20 cellular contexts compared by ENCODE assay signal in genomic region chr20:38214871-38215788, GRCh38. TPM values are rescaled to one million over a fixed set of nuclear protein-coding genes. Genes with fewer than 3 reads are reported as not detected.
A peak's percentile ranks its signal among the peaks of the same experiment; 100 is the strongest.
DNase-seq lines count a peak whose midpoint lies in the region; ATAC-seq and TF ChIP-seq lines count a peak whose summit lies in the region.
"Had no signal": no experiment of that assay in that cellular context is flagged by ENCODE, and none has a peak within 500 bp of the region (broad histone marks: within the 10 kb centered on the region; RNA-seq: fewer than 3 reads in every experiment).

No MANE protein-coding gene starts in this region.

- H3K27me3 ChIP-seq in cardiac muscle cell (no peaks in the 10 kb centered on the region), right atrium auricular region (no peaks in the 10 kb centered on the region), PC-3 (ENCODE audit: low read length) (no peaks in the 10 kb centered on the region), gastrocnemius medialis (no peaks in the 10 kb centered on the region)

- H3K36me3 ChIP-seq in cardiac muscle cell = no peaks in the 10 kb centered on the region
- H3K36me3 ChIP-seq in right atrium auricular region = no peaks in the 10 kb centered on the region
- H3K36me3 ChIP-seq in PC-3 (ENCODE audit: low read depth, low read length) = no peaks in the 10 kb centered on the region
- H3K36me3 ChIP-seq in gastrocnemius medialis = no peaks in the 10 kb centered on the region
- H3K36me3 ChIP-seq: HAP-1 had no signal

- H2AFZ ChIP-seq in PC-3 (ENCODE audit: low read length) = no peak overlapping the region

- no peaks in the 10 kb centered on the region for H4K20me1 ChIP-seq in PC-3 (ENCODE audit: low read length)

- intact Hi-C loops in PC-3 (cut with micrococcal nuclease) (no loop called here), gastrocnemius medialis (cut with DNase I; ENCODE audit: low total_unique reads) (no loop called here)

- peak; percentile 12 for TF ChIP-seq CTCF in cardiac muscle cell (IDR thresholded peaks at IDR 0.05; ENCODE audit: low read depth, low read length)
- no peak for TF ChIP-seq CTCF in right atrium auricular region (IDR thresholded peaks at IDR 0.05)
- 0 out of 2 replicates have a peak, but pooled peaks have one; percentile 9 for TF ChIP-seq CTCF in PC-3 (conservative IDR thresholded peaks at IDR 0.05; ENCODE audit: low read depth, low read length)
- TF ChIP-seq CTCF in fibroblast of pulmonary artery (IDR thresholded peaks at IDR 0.05; ENCODE audit: low read length, missing control alignments) = peak; percentile 14
- peak; percentile 11 for TF ChIP-seq CTCF in retinal pigment epithelial cell (conservative IDR thresholded peaks at IDR 0.05; ENCODE audit: low read depth, low read length)
- TF ChIP-seq CTCF in gastrocnemius medialis (IDR thresholded peaks at IDR 0.05 in 4 of 5, conservative IDR thresholded peaks at IDR 0.05 in 1 of 5) = no peak

- ATAC-seq in PC-3 (no peak), gastrocnemius medialis (no peak)

- DNase-seq in cardiac muscle cell (ENCODE audit: low read depth in 1 of 2, low spot score in 1 of 2) (no peak), right atrium auricular region (ENCODE audit: low spot score) (no peak), PC-3 (no peak), fibroblast of pulmonary artery (ENCODE audit: low read depth) (no peak), retinal pigment epithelial cell (ENCODE audit: low read depth) (no peak), AG20443 (ENCODE audit: low spot score) (no peak), gastrocnemius medialis (no peak), NCI-H510A (lab: John Stamatoyannopoulos, UW) (no peak)
- DNase-seq: activated CD4-positive, alpha-beta T cell treated with anti-CD3 and anti-CD28 coated beads for 1 hour; activated CD8-positive, alpha-beta memory T cell treated with anti-CD3 and anti-CD28 coated beads, Interleukin-2, amount 50 U/mL, for 4 hours; activated naive CD4-positive, alpha-beta T cell treated with anti-CD3 and anti-CD28 coated beads for 36 hours; CD8-positive, alpha-beta memory T cell; mesendoderm; NCI-H1092 treated with DMSO at 0.1 percent for 48 hours; NCI-H2171; occipital lobe; SHP77; stimulated activated naive CD4-positive, alpha-beta T cell treated with Interleukin-2 at 50 U/mL for 16 hours had no signal

- CTCF ChIA-PET in PC-3 (lab: Charles Lee) = interaction anchor here (0.9 kb wide), 1 partner anchor 42 kb away, joined by 3 read pairs; no protein-coding TSS in a partner anchor

- no peak overlapping the region for H3K27ac ChIP-seq in cardiac muscle cell
- H3K27ac ChIP-seq in right atrium auricular region = peak overlapping the region in 1 of 2 donors; percentile 35
- no peak overlapping the region for H3K27ac ChIP-seq in PC-3 (ENCODE audit: low read length)
- no peak overlapping the region for H3K27ac ChIP-seq in gastrocnemius medialis

- POLR2A ChIA-PET in PC-3 (lab: Charles Lee; ENCODE audit: unreplicated experiment) = no interaction called here

- H3K9me2 ChIP-seq in PC-3 (replicated peaks; ENCODE audit: low read length) = no peaks in the 10 kb centered on the region

- BruUV-seq in PC-3 (replicated peaks; lab: Mats Ljungman, UMichigan) = no TSS peak

- no peaks in the 10 kb centered on the region for H3F3A ChIP-seq in PC-3 (ENCODE audit: low read length, unreplicated experiment)

- no peaks in the 10 kb centered on the region for H3K4me1 ChIP-seq in cardiac muscle cell (ENCODE audit: low read depth)
- peaks cover 0 to 47% of the 10 kb centered on the region in 2 donors for H3K4me1 ChIP-seq in right atrium auricular region
- H3K4me1 ChIP-seq in PC-3 (ENCODE audit: insufficient read depth, low read length) = peaks cover 33% of the 10 kb centered on the region
- H3K4me1 ChIP-seq in gastrocnemius medialis = peaks cover 7 to 11% of the 10 kb centered on the region in 2 donors
- H3K4me1 ChIP-seq: HAP-1 had no signal

- no peak for TF ChIP-seq POLR2A in gastrocnemius medialis (IDR thresholded peaks at IDR 0.05)

- H3K79me2 ChIP-seq in PC-3 (ENCODE audit: low read length) = peaks cover 15% of the 10 kb centered on the region; the same call in 1 of the 2 replicates

- H3K9ac ChIP-seq in PC-3 (ENCODE audit: low read length) = no peak overlapping the region

- H3K4me2 ChIP-seq in PC-3 (ENCODE audit: low read length) = no peak overlapping the region
- H3K4me2 ChIP-seq: A549 had no signal

- no peak overlapping the region for H3K4me3 ChIP-seq in cardiac muscle cell
- H3K4me3 ChIP-seq in right atrium auricular region = no peak overlapping the region
- no peak overlapping the region for H3K4me3 ChIP-seq in PC-3 (ENCODE audit: low read length)
- no peak overlapping the region for H3K4me3 ChIP-seq in fibroblast of pulmonary artery (replicated peaks; ENCODE audit: low read depth, low read length)
- no peak overlapping the region for H3K4me3 ChIP-seq in retinal pigment epithelial cell (ENCODE audit: low read length)
- no peak overlapping the region for H3K4me3 ChIP-seq in gastrocnemius medialis
- H3K4me3 ChIP-seq: A549, HAP-1 had no signal

- H3K9me3 ChIP-seq in cardiac muscle cell (ENCODE audit: low read depth) = no peaks in the 10 kb centered on the region
- no peaks in the 10 kb centered on the region for H3K9me3 ChIP-seq in right atrium auricular region
- H3K9me3 ChIP-seq in PC-3 (ENCODE audit: low read length) = no peaks in the 10 kb centered on the region
- H3K9me3 ChIP-seq in gastrocnemius medialis = no peaks in the 10 kb centered on the region
- H3K9me3 ChIP-seq: A549, HAP-1 had no signal

- in situ Hi-C loops in gastrocnemius medialis (cut with MboI; ENCODE audit: low sequenced_read_pairs in 4 of 4) = loop anchor here (10.0 to 25.0 kb wide), 2 partner anchors 160 to 653 kb away; no protein-coding TSS in a partner anchor

RNA-seq across cellular contexts. Expression of gene KIAA1755, which starts 45.4 kb away (rescaled TPM):
- total RNA-seq in cardiac muscle cell (not detected in 2 replicates), right atrium auricular region (1 to 10 TPM; 3.1 to 4.2 TPM), PC-3 (2014; rRNA removed) (0.44 and 0.86 TPM in 2 replicates), gastrocnemius medialis (under 1 TPM in 3 of 4 donors, not detected in 1; 0.05 to 0.41 (median 0.38) TPM)
- polyA plus RNA-seq in cardiac muscle cell = not detected in 2 replicates
- total RNA-seq: activated naive CD4-positive, alpha-beta T cell treated with anti-CD3 and anti-CD28 coated beads for 36 hours; CD8-positive, alpha-beta memory T cell had no signal
- polyA plus RNA-seq: CD8-positive, alpha-beta memory T cell had no signal

RNA-seq across cellular contexts. Expression of gene TGM2, which starts 50.1 kb away (rescaled TPM):
- total RNA-seq in cardiac muscle cell (144 and 275 TPM in 2 replicates), right atrium auricular region (1,000 to 10,000 TPM in 1 of 2 donors, 100 to 1,000 TPM in 1; 680 to 1,303 TPM), PC-3 (2014; rRNA removed) (583 and 773 TPM in 2 replicates), gastrocnemius medialis (100 to 1,000 TPM in 1 of 4 donors, 10 to 100 TPM in 3; 12.8 to 152 (median 58.4) TPM)
- 119 and 192 TPM in 2 replicates for polyA plus RNA-seq in cardiac muscle cell
- total RNA-seq: activated naive CD4-positive, alpha-beta T cell treated with anti-CD3 and anti-CD28 coated beads for 36 hours; CD8-positive, alpha-beta memory T cell had no signal
- polyA plus RNA-seq: CD8-positive, alpha-beta memory T cell had no signal

Comparison
In these comparisons a context has a peak if more than half of its experiments do, and no peak if none do; other contexts are left out.
1. CTCF ChIP-seq: peak in cardiac muscle cell (single experiment), PC-3 (single experiment), fibroblast of pulmonary artery (single experiment) and retinal pigment epithelial cell (single experiment); none in right atrium auricular region (0 of 2) and gastrocnemius medialis (0 of 5).